1 cellular context compared by ENCODE assay signal in the genomic region with DNA sequence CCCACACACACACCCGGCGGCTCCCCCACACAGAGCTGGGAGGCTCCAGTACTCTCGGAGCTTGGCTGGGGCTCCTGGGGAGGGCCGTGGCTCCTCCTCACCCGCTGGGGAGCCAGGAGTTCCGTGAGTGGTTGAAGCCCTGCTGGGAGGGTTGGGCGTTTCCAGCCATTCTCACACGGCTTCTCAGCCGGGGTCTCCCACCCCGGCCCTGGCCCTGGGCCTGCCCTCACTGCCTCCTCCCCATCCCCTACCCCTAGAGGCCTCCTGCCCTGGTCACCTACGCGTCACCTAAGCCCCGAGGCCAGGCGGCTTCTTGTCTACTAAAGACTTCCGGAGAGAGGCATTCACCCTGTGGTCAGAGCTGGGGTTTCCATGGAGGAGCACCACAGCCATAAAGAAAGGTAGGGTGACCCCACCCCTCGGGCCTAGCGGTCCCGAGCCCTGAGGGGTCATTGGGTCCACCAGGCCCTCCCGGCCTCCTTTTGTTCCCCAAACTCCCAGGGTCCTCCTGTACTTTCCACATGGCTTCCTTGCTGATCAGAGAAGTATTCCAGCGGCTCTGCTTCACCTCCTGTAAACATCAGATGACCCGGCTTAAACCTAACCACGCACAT.
TF ChIP-seq lines count a peak whose summit lies in the region.

No MANE protein-coding gene starts in this region.

TF ChIP-seq in HepG2, 621 proteins besides CTCF, POLR2A, EP300 and RAD21 (continued from another document):
- TF ChIP-seq, protein P1, sequence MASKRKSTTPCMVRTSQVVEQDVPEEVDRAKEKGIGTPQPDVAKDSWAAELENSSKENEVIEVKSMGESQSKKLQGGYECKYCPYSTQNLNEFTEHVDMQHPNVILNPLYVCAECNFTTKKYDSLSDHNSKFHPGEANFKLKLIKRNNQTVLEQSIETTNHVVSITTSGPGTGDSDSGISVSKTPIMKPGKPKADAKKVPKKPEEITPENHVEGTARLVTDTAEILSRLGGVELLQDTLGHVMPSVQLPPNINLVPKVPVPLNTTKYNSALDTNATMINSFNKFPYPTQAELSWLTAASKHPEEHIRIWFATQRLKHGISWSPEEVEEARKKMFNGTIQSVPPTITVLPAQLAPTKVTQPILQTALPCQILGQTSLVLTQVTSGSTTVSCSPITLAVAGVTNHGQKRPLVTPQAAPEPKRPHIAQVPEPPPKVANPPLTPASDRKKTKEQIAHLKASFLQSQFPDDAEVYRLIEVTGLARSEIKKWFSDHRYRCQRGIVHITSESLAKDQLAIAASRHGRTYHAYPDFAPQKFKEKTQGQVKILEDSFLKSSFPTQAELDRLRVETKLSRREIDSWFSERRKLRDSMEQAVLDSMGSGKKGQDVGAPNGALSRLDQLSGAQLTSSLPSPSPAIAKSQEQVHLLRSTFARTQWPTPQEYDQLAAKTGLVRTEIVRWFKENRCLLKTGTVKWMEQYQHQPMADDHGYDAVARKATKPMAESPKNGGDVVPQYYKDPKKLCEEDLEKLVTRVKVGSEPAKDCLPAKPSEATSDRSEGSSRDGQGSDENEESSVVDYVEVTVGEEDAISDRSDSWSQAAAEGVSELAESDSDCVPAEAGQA (IDR thresholded peaks at IDR 0.05; ENCODE audit: low read depth) = no peak; the same call in 1 of the 2 replicates
- TF ChIP-seq, protein P1 (CRISPR knock-in tag; IDR thresholded peaks at IDR 0.05; ENCODE audit: borderline replicate concordance) = no peak; the same call in 1 of the 2 replicates
- TF ChIP-seq, protein P2, sequence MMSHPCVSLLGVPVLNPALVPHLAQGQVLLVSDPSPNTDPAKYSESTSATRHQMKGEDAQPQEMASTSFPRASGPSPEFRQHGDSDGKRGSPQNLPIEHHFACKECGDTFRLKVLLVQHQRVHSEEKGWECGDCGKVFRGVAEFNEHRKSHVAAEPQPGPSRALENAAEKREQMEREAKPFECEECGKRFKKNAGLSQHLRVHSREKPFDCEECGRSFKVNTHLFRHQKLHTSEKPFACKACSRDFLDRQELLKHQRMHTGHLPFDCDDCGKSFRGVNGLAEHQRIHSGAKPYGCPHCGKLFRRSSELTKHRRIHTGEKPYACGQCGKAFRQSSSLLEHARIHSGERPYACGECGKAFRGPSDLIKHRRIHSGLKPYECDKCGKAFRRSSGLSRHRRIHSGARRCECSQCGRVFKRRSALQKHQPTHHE (CRISPR knock-in tag; IDR thresholded peaks at IDR 0.05; ENCODE audit: borderline replicate concordance) = no peak
- TF ChIP-seq, protein P3, sequence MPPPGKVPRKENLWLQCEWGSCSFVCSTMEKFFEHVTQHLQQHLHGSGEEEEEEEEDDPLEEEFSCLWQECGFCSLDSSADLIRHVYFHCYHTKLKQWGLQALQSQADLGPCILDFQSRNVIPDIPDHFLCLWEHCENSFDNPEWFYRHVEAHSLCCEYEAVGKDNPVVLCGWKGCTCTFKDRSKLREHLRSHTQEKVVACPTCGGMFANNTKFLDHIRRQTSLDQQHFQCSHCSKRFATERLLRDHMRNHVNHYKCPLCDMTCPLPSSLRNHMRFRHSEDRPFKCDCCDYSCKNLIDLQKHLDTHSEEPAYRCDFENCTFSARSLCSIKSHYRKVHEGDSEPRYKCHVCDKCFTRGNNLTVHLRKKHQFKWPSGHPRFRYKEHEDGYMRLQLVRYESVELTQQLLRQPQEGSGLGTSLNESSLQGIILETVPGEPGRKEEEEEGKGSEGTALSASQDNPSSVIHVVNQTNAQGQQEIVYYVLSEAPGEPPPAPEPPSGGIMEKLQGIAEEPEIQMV (CRISPR knock-in tag; IDR thresholded peaks at IDR 0.05; ENCODE audit: low read depth) = no peak
- TF ChIP-seq ZNF724P (CRISPR knock-in tag; IDR thresholded peaks at IDR 0.05; ENCODE audit: borderline replicate concordance) = no peak
- no peak for TF ChIP-seq ZNF383 (CRISPR knock-in tag; IDR thresholded peaks at IDR 0.05; ENCODE audit: borderline replicate concordance)
- TF ChIP-seq PAWR (CRISPR knock-in tag; IDR thresholded peaks at IDR 0.05; ENCODE audit: borderline replicate concordance) = no peak
- TF ChIP-seq, protein P4, sequence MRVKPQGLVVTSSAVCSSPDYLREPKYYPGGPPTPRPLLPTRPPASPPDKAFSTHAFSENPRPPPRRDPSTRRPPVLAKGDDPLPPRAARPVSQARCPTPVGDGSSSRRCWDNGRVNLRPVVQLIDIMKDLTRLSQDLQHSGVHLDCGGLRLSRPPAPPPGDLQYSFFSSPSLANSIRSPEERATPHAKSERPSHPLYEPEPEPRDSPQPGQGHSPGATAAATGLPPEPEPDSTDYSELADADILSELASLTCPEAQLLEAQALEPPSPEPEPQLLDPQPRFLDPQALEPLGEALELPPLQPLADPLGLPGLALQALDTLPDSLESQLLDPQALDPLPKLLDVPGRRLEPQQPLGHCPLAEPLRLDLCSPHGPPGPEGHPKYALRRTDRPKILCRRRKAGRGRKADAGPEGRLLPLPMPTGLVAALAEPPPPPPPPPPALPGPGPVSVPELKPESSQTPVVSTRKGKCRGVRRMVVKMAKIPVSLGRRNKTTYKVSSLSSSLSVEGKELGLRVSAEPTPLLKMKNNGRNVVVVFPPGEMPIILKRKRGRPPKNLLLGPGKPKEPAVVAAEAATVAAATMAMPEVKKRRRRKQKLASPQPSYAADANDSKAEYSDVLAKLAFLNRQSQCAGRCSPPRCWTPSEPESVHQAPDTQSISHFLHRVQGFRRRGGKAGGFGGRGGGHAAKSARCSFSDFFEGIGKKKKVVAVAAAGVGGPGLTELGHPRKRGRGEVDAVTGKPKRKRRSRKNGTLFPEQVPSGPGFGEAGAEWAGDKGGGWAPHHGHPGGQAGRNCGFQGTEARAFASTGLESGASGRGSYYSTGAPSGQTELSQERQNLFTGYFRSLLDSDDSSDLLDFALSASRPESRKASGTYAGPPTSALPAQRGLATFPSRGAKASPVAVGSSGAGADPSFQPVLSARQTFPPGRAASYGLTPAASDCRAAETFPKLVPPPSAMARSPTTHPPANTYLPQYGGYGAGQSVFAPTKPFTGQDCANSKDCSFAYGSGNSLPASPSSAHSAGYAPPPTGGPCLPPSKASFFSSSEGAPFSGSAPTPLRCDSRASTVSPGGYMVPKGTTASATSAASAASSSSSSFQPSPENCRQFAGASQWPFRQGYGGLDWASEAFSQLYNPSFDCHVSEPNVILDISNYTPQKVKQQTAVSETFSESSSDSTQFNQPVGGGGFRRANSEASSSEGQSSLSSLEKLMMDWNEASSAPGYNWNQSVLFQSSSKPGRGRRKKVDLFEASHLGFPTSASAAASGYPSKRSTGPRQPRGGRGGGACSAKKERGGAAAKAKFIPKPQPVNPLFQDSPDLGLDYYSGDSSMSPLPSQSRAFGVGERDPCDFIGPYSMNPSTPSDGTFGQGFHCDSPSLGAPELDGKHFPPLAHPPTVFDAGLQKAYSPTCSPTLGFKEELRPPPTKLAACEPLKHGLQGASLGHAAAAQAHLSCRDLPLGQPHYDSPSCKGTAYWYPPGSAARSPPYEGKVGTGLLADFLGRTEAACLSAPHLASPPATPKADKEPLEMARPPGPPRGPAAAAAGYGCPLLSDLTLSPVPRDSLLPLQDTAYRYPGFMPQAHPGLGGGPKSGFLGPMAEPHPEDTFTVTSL (CRISPR knock-in tag; IDR thresholded peaks at IDR 0.05; ENCODE audit: borderline replicate concordance) = no peak
- TF ChIP-seq SRSF9 (IDR thresholded peaks at IDR 0.05; ENCODE audit: borderline replicate concordance, insufficient read depth, low read depth, low read length, poor library complexity, severe bottlenecking) = no peak
- no peak for TF ChIP-seq AGO1 (IDR thresholded peaks at IDR 0.05; ENCODE audit: low read depth, low read length, poor library complexity, severe bottlenecking)
- TF ChIP-seq, protein P5, sequence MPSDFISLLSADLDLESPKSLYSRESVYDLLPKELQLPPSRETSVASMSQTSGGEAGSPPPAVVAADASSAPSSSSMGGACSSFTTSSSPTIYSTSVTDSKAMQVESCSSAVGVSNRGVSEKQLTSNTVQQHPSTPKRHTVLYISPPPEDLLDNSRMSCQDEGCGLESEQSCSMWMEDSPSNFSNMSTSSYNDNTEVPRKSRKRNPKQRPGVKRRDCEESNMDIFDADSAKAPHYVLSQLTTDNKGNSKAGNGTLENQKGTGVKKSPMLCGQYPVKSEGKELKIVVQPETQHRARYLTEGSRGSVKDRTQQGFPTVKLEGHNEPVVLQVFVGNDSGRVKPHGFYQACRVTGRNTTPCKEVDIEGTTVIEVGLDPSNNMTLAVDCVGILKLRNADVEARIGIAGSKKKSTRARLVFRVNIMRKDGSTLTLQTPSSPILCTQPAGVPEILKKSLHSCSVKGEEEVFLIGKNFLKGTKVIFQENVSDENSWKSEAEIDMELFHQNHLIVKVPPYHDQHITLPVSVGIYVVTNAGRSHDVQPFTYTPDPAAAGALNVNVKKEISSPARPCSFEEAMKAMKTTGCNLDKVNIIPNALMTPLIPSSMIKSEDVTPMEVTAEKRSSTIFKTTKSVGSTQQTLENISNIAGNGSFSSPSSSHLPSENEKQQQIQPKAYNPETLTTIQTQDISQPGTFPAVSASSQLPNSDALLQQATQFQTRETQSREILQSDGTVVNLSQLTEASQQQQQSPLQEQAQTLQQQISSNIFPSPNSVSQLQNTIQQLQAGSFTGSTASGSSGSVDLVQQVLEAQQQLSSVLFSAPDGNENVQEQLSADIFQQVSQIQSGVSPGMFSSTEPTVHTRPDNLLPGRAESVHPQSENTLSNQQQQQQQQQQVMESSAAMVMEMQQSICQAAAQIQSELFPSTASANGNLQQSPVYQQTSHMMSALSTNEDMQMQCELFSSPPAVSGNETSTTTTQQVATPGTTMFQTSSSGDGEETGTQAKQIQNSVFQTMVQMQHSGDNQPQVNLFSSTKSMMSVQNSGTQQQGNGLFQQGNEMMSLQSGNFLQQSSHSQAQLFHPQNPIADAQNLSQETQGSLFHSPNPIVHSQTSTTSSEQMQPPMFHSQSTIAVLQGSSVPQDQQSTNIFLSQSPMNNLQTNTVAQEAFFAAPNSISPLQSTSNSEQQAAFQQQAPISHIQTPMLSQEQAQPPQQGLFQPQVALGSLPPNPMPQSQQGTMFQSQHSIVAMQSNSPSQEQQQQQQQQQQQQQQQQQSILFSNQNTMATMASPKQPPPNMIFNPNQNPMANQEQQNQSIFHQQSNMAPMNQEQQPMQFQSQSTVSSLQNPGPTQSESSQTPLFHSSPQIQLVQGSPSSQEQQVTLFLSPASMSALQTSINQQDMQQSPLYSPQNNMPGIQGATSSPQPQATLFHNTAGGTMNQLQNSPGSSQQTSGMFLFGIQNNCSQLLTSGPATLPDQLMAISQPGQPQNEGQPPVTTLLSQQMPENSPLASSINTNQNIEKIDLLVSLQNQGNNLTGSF (CRISPR knock-in tag; IDR thresholded peaks at IDR 0.05) = no peak
TF ChIP-seq in HepG2: peak in this region for 184.
